ENCODE assay signal across 1 cellular context in genomic region chr2:46697830-46698323, GRCh38.
TF ChIP-seq lines count a peak whose summit lies in the region.

No MANE protein-coding gene starts in this region.

TF ChIP-seq in HepG2, 621 proteins besides CTCF, POLR2A, EP300 and RAD21 (continued from another document and continues in another):
- TF ChIP-seq, protein P1, sequence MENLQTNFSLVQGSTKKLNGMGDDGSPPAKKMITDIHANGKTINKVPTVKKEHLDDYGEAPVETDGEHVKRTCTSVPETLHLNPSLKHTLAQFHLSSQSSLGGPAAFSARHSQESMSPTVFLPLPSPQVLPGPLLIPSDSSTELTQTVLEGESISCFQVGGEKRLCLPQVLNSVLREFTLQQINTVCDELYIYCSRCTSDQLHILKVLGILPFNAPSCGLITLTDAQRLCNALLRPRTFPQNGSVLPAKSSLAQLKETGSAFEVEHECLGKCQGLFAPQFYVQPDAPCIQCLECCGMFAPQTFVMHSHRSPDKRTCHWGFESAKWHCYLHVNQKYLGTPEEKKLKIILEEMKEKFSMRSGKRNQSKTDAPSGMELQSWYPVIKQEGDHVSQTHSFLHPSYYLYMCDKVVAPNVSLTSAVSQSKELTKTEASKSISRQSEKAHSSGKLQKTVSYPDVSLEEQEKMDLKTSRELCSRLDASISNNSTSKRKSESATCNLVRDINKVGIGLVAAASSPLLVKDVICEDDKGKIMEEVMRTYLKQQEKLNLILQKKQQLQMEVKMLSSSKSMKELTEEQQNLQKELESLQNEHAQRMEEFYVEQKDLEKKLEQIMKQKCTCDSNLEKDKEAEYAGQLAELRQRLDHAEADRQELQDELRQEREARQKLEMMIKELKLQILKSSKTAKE (CRISPR knock-in tag; IDR thresholded peaks at IDR 0.05; ENCODE audit: borderline replicate concordance): no peak
- TF ChIP-seq, protein P2, sequence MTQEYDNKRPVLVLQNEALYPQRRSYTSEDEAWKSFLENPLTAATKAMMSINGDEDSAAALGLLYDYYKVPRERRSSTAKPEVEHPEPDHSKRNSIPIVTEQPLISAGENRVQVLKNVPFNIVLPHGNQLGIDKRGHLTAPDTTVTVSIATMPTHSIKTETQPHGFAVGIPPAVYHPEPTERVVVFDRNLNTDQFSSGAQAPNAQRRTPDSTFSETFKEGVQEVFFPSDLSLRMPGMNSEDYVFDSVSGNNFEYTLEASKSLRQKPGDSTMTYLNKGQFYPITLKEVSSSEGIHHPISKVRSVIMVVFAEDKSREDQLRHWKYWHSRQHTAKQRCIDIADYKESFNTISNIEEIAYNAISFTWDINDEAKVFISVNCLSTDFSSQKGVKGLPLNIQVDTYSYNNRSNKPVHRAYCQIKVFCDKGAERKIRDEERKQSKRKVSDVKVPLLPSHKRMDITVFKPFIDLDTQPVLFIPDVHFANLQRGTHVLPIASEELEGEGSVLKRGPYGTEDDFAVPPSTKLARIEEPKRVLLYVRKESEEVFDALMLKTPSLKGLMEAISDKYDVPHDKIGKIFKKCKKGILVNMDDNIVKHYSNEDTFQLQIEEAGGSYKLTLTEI (CRISPR knock-in tag; conservative IDR thresholded peaks at IDR 0.05): no peak
- no peak for TF ChIP-seq CEBPB (IDR thresholded peaks at IDR 0.05; ENCODE audit: borderline replicate concordance, low read depth, low read length)
- no peak for TF ChIP-seq FOXO1 (CRISPR knock-in tag; IDR thresholded peaks at IDR 0.05)
- no peak for TF ChIP-seq HNRNPUL1 (IDR thresholded peaks at IDR 0.05; ENCODE audit: low read depth, low read length)
- no peak for TF ChIP-seq ZZZ3 (CRISPR knock-in tag; IDR thresholded peaks at IDR 0.05; ENCODE audit: borderline replicate concordance)
- no peak for TF ChIP-seq ZNF446 (CRISPR knock-in tag; IDR thresholded peaks at IDR 0.05)
- no peak for TF ChIP-seq ZNF616 (CRISPR knock-in tag; IDR thresholded peaks at IDR 0.05; ENCODE audit: low read depth)
- peak; percentile 31 for TF ChIP-seq SNAI1 (CRISPR knock-in tag; IDR thresholded peaks at IDR 0.05; ENCODE audit: borderline replicate concordance)
- TF ChIP-seq ZBTB21 (CRISPR knock-in tag; IDR thresholded peaks at IDR 0.05): no peak
- no peak for TF ChIP-seq HIC2 (CRISPR knock-in tag; IDR thresholded peaks at IDR 0.05; ENCODE audit: low read depth)
- no peak for TF ChIP-seq ESRRA (CRISPR knock-in tag; IDR thresholded peaks at IDR 0.05; ENCODE audit: low read depth)
- TF ChIP-seq ZNF292 (CRISPR knock-in tag; IDR thresholded peaks at IDR 0.05; ENCODE audit: borderline replicate concordance, low read depth): peak; percentile 76; the same call in 1 of the 2 replicates
- no peak for TF ChIP-seq NFKBIZ (CRISPR knock-in tag; IDR thresholded peaks at IDR 0.05)
- TF ChIP-seq, protein P3, sequence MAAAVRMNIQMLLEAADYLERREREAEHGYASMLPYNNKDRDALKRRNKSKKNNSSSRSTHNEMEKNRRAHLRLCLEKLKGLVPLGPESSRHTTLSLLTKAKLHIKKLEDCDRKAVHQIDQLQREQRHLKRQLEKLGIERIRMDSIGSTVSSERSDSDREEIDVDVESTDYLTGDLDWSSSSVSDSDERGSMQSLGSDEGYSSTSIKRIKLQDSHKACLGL (CRISPR knock-in tag; IDR thresholded peaks at IDR 0.05): no peak
- TF ChIP-seq, protein P4, sequence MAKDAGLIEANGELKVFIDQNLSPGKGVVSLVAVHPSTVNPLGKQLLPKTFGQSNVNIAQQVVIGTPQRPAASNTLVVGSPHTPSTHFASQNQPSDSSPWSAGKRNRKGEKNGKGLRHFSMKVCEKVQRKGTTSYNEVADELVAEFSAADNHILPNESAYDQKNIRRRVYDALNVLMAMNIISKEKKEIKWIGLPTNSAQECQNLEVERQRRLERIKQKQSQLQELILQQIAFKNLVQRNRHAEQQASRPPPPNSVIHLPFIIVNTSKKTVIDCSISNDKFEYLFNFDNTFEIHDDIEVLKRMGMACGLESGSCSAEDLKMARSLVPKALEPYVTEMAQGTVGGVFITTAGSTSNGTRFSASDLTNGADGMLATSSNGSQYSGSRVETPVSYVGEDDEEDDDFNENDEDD (CRISPR knock-in tag; IDR thresholded peaks at IDR 0.05; ENCODE audit: borderline replicate concordance): no peak; the same call in 1 of the 2 replicates
- TF ChIP-seq, protein P5, sequence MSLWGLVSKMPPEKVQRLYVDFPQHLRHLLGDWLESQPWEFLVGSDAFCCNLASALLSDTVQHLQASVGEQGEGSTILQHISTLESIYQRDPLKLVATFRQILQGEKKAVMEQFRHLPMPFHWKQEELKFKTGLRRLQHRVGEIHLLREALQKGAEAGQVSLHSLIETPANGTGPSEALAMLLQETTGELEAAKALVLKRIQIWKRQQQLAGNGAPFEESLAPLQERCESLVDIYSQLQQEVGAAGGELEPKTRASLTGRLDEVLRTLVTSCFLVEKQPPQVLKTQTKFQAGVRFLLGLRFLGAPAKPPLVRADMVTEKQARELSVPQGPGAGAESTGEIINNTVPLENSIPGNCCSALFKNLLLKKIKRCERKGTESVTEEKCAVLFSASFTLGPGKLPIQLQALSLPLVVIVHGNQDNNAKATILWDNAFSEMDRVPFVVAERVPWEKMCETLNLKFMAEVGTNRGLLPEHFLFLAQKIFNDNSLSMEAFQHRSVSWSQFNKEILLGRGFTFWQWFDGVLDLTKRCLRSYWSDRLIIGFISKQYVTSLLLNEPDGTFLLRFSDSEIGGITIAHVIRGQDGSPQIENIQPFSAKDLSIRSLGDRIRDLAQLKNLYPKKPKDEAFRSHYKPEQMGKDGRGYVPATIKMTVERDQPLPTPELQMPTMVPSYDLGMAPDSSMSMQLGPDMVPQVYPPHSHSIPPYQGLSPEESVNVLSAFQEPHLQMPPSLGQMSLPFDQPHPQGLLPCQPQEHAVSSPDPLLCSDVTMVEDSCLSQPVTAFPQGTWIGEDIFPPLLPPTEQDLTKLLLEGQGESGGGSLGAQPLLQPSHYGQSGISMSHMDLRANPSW (CRISPR knock-in tag; IDR thresholded peaks at IDR 0.05; ENCODE audit: borderline replicate concordance): no peak
- no peak for TF ChIP-seq ATF5 (CRISPR knock-in tag; IDR thresholded peaks at IDR 0.05; ENCODE audit: low read depth)
- no peak for TF ChIP-seq MNT (IDR thresholded peaks at IDR 0.05)
- TF ChIP-seq ATM (IDR thresholded peaks at IDR 0.05; ENCODE audit: borderline replicate concordance): no peak
- no peak for TF ChIP-seq GATA4 (IDR thresholded peaks at IDR 0.05; ENCODE audit: borderline replicate concordance, low read depth)
- TF ChIP-seq SMAD9 (CRISPR knock-in tag; IDR thresholded peaks at IDR 0.05): no peak
- peak; percentile 75; the same call in 1 of the 2 replicates for TF ChIP-seq NKX3-1 (CRISPR knock-in tag; IDR thresholded peaks at IDR 0.05)
- TF ChIP-seq SMC3 (IDR thresholded peaks at IDR 0.05; ENCODE audit: low read length): peak; percentile 4; the same call in 1 of the 2 replicates
- no peak for TF ChIP-seq ZNF670 (CRISPR knock-in tag; IDR thresholded peaks at IDR 0.05; ENCODE audit: borderline replicate concordance)
- TF ChIP-seq POLR2G (IDR thresholded peaks at IDR 0.05; ENCODE audit: low read depth, low read length): peak; percentile 31; the same call in 1 of the 2 replicates
- no peak for TF ChIP-seq MBNL3 (CRISPR knock-in tag; conservative IDR thresholded peaks at IDR 0.05)
- TF ChIP-seq PTBP1 (IDR thresholded peaks at IDR 0.05; ENCODE audit: low read depth, low read length, poor library complexity, severe bottlenecking): no peak
- TF ChIP-seq TP53 (CRISPR knock-in tag; conservative IDR thresholded peaks at IDR 0.05): no peak
- no peak for TF ChIP-seq SCMH1 (CRISPR knock-in tag; IDR thresholded peaks at IDR 0.05; ENCODE audit: borderline replicate concordance)
- TF ChIP-seq TOPORS (CRISPR knock-in tag; IDR thresholded peaks at IDR 0.05): no peak
- TF ChIP-seq TEF (CRISPR knock-in tag; IDR thresholded peaks at IDR 0.05): no peak
- 0 out of 2 replicates have a peak, but pooled peaks have one; percentile 44 for TF ChIP-seq ZNF333 (CRISPR knock-in tag; IDR thresholded peaks at IDR 0.05; ENCODE audit: borderline replicate concordance)
- no peak for TF ChIP-seq TERF1 (CRISPR knock-in tag; IDR thresholded peaks at IDR 0.05)
- 0 out of 2 replicates have a peak, but pooled peaks have one; percentile 3 for TF ChIP-seq TCF7 (IDR thresholded peaks at IDR 0.05; ENCODE audit: low read depth)
- peak; percentile 61; the same call in 1 of the 2 replicates for TF ChIP-seq ZNF331 (CRISPR knock-in tag; IDR thresholded peaks at IDR 0.05)
- no peak for TF ChIP-seq DMAP1 (CRISPR knock-in tag; IDR thresholded peaks at IDR 0.05)
- no peak; the same call in 1 of the 2 replicates for TF ChIP-seq RBFOX2 (IDR thresholded peaks at IDR 0.05; ENCODE audit: low read depth, low read length)
- TF ChIP-seq, protein P6, sequence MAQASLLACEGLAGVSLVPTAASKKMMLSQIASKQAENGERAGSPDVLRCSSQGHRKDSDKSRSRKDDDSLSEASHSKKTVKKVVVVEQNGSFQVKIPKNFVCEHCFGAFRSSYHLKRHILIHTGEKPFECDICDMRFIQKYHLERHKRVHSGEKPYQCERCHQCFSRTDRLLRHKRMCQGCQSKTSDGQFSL (CRISPR knock-in tag; IDR thresholded peaks at IDR 0.05): no peak
- peak; percentile 14; the same call in 1 of the 2 replicates for TF ChIP-seq MAX (IDR thresholded peaks at IDR 0.05)
- TF ChIP-seq AFF4 (CRISPR knock-in tag; IDR thresholded peaks at IDR 0.05): no peak
- TF ChIP-seq MEIS2 (CRISPR knock-in tag; IDR thresholded peaks at IDR 0.05): no peak
- no peak; the same call in 1 of the 2 replicates for TF ChIP-seq WIZ (CRISPR knock-in tag; IDR thresholded peaks at IDR 0.05)
- no peak for TF ChIP-seq ATF1 (CRISPR knock-in tag; IDR thresholded peaks at IDR 0.05)
